8 cellular contexts compared by ENCODE assay signal in the genomic region with DNA sequence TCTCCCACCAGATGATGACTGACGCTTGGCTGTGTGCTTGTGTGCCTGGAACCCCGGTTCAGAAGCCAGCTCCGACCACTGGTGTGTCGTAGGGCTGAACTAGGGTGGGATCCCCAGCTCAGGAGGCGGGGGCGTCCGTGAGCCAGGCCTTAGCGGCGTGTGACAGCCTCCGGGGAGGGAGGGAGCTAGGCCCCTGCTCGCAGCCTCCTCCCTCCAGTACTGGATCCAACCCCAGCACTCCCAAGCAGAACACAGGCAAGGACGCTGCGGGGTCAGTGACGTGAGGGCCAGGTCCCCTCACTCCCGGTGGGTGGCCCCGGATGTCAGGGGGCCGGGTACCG. TPM values are rescaled to one million over a fixed set of nuclear protein-coding genes. Genes with fewer than 3 reads are reported as not detected.
DNase-seq lines count a peak whose midpoint lies in the region; ATAC-seq and TF ChIP-seq lines count a peak whose summit lies in the region.

No MANE protein-coding gene starts in this region.

- peak overlapping the region; percentile 88 for H3K14ac ChIP-seq in IMR-90 (replicated peaks; ENCODE audit: low read depth, low read length)

- peak overlapping the region; percentile 56 for H2BK5ac ChIP-seq in IMR-90 (ENCODE audit: low read depth, low read length, poor library complexity, severe bottlenecking)

- peak overlapping the region; percentile 55 for H2BK120ac ChIP-seq in IMR-90 (ENCODE audit: low read depth, low read length)

- peak overlapping the region; percentile 79 for H4K91ac ChIP-seq in IMR-90 (ENCODE audit: insufficient read depth, low read depth, low read length)

- TF ChIP-seq CTCF in IMR-90 (conservative IDR thresholded peaks at IDR 0.05; ENCODE audit: low read depth, low read length) (no peak), astrocyte of the cerebellum (IDR thresholded peaks at IDR 0.05; ENCODE audit: low read depth, low read length, missing control alignments) (no peak)

- intact Hi-C loops in Right ventricle myocardium inferior (cut with DNase I) (loop anchor here (2.0 kb wide), 1 partner anchor 32 kb away; the partner anchor contains the start of genes DESI1 and XRCC6), cardiac septum (cut with DNase I) (no loop called here), IMR-90 (cut with micrococcal nuclease) (no loop called here)

- ATAC-seq in Right ventricle myocardium inferior (peak; percentile 24), IMR-90 (ENCODE audit: low read depth) (peak; percentile 48)
- peak; percentile 20 for ATAC-seq in stimulated activated effector memory CD8-positive, alpha-beta T cell treated with anti-CD3 and anti-CD28 coated beads, Interleukin-12 subunit alpha, Interleukin-12 subunit beta, amount 100 ng/mL, for 72 hours

- H4K8ac ChIP-seq in IMR-90 (ENCODE audit: low read depth in 2 of 2, low read length in 2 of 2): peak overlapping the region in 1 of 2 experiments; percentile 77; a peak in 3 of 4 replicates

- peaks cover 4% of the 10 kb centered on the region for H3K4me1 ChIP-seq in IMR-90 (ENCODE audit: control insufficient read depth, insufficient read depth, low read length)

- H3K79me1 ChIP-seq in IMR-90 (ENCODE audit: low read depth in 1 of 2, low read length in 2 of 2): peaks cover 29 to 50% of the 10 kb centered on the region in 2 experiments

- no peaks in the 10 kb centered on the region for H3K9me3 ChIP-seq in IMR-90 (ENCODE audit: control insufficient read depth, insufficient read depth, low read length)

- no peak for TF ChIP-seq POLR2A in IMR-90 (IDR thresholded peaks at IDR 0.05; ENCODE audit: low read depth, low read length)

- dilution Hi-C loops in IMR-90 (cut with HindIII; ENCODE audit: low sequenced_read_pairs, unreplicated experiment): no loop called here

- peaks cover 17% of the 10 kb centered on the region for H3K36me3 Mint-ChIP-seq in stimulated activated effector memory CD8-positive, alpha-beta T cell treated with anti-CD3 and anti-CD28 coated beads, Interleukin-12 subunit alpha, Interleukin-12 subunit beta, amount 100 ng/mL, for 72 hours

- peak overlapping the region; percentile 7; the same call in 1 of the 2 replicates for H3K18ac ChIP-seq in IMR-90 (ENCODE audit: low read depth, low read length)

- H2AK9ac ChIP-seq in IMR-90 (replicated peaks; ENCODE audit: low read depth, low read length, poor library complexity): peak overlapping the region; percentile 97

- H4K5ac ChIP-seq in IMR-90 (ENCODE audit: low read depth, low read length): peak overlapping the region; percentile 13; the same call in 1 of the 2 replicates

- WGBS in IMR-90 (ENCODE audit: extremely low coverage in 2 of 2, insufficient read length in 1 of 2), 2 experiments: 0% methylated on average over 2 of the region's 18 CpGs; no CpG with 5 or more reads in 1 of the 2 experiments

- peak overlapping the region; percentile 94 for H2AK5ac ChIP-seq in IMR-90 (ENCODE audit: low read depth, low read length)

- peak overlapping the region; percentile 97 for H2AFZ ChIP-seq in IMR-90 (replicated peaks; ENCODE audit: low read length, poor library complexity)

- no peaks in the 10 kb centered on the region for H3K27me3 ChIP-seq in IMR-90 (ENCODE audit: control insufficient read depth, insufficient read depth, low read length)

- H3K4me3 ChIP-seq in IMR-90 (ENCODE audit: insufficient read depth, low read depth, low read length) (peak overlapping the region; percentile 76), astrocyte of the cerebellum (ENCODE audit: low read depth, low read length) (peak overlapping the region; percentile 88)

- in situ Hi-C loops in IMR-90 (cut with MboI; ENCODE audit: low sequenced_read_pairs): no loop called here
- in situ Hi-C loops in astrocyte of the cerebellum (cut with HindIII; ENCODE audit: low sequenced_read_pairs): no loop called here

- H3K9me3 Mint-ChIP-seq in stimulated activated effector memory CD8-positive, alpha-beta T cell treated with anti-CD3 and anti-CD28 coated beads, Interleukin-12 subunit alpha, Interleukin-12 subunit beta, amount 100 ng/mL, for 72 hours: no peaks in the 10 kb centered on the region

- no peaks in the 10 kb centered on the region for H4K20me1 ChIP-seq in IMR-90 (ENCODE audit: insufficient read depth, low read length)

- H3K27ac Mint-ChIP-seq in stimulated activated effector memory CD8-positive, alpha-beta T cell treated with anti-CD3 and anti-CD28 coated beads, Interleukin-12 subunit alpha, Interleukin-12 subunit beta, amount 100 ng/mL, for 72 hours: peak overlapping the region; percentile 88

- no peak for TF ChIP-seq RAD21 in IMR-90 (IDR thresholded peaks at IDR 0.05; ENCODE audit: low read length)

- POLR2A ChIA-PET in IMR-90 (lab: Charles Lee; ENCODE audit: unreplicated experiment): no interaction called here

- CTCF ChIA-PET in IMR-90 (lab: Yijun Ruan, JAX): interaction anchor here (1.6 to 1.9 kb wide), 2 partner anchors 8 to 45 kb away, joined by 5 to 10 read pairs; partner anchors contain the start of gene POLR3H

- DNase-seq in Right ventricle myocardium inferior (ENCODE audit: missing footprints) (no peak), cardiac septum (ENCODE audit: low spot score) (no peak), IMR-90 (no peak), astrocyte of the cerebellum (ENCODE audit: low read depth) (no peak), iPS-NIHi11 (ENCODE audit: low spot score) (peak; percentile 63), SHP77 (lab: John Stamatoyannopoulos, UW) (no peak), AML-193 (lab: John Stamatoyannopoulos, UW) (no peak)
- no peak for DNase-seq in stimulated activated effector memory CD8-positive, alpha-beta T cell treated with anti-CD3 and anti-CD28 coated beads, Interleukin-12 subunit alpha, Interleukin-12 subunit beta, amount 100 ng/mL, for 72 hours (ENCODE audit: low spot score in 2 of 2)

- H3K36me3 ChIP-seq in IMR-90 (ENCODE audit: control insufficient read depth, insufficient read depth, low read length): peaks cover 7% of the 10 kb centered on the region; the same call in 1 of the 2 replicates

- H3K4me2 ChIP-seq in IMR-90 (ENCODE audit: low read depth, low read length): peak overlapping the region; percentile 88

- peak overlapping the region; percentile 87 for H3K4me3 Mint-ChIP-seq in stimulated activated effector memory CD8-positive, alpha-beta T cell treated with anti-CD3 and anti-CD28 coated beads, Interleukin-12 subunit alpha, Interleukin-12 subunit beta, amount 100 ng/mL, for 72 hours

- H3K9ac ChIP-seq in IMR-90 (ENCODE audit: low read depth, low read length): peak overlapping the region; percentile 89

- peak overlapping the region; percentile 99 for H3K23ac ChIP-seq in IMR-90 (ENCODE audit: low read depth, low read length)

- peaks cover 4% of the 10 kb centered on the region; the same call in 1 of the 2 replicates for H3K9me1 ChIP-seq in IMR-90 (ENCODE audit: insufficient read depth, low read length)

- peak overlapping the region; percentile 73 for H3K27ac ChIP-seq in IMR-90 (ENCODE audit: insufficient read depth, low read length)

- peak overlapping the region; percentile 70 for H3K56ac ChIP-seq in IMR-90 (ENCODE audit: extremely low read depth, insufficient read depth, low read length)

- peak overlapping the region; percentile 98 for H3K4ac ChIP-seq in IMR-90 (ENCODE audit: low read depth, low read length)

- H2BK20ac ChIP-seq in IMR-90 (ENCODE audit: low read depth, low read length): no peak overlapping the region

- no TSS peak for BruUV-seq in IMR-90 (replicated peaks; lab: Mats Ljungman, UMichigan)

- H2BK15ac ChIP-seq in IMR-90 (ENCODE audit: low read depth, low read length): no peak overlapping the region

- H3K4me1 Mint-ChIP-seq in stimulated activated effector memory CD8-positive, alpha-beta T cell treated with anti-CD3 and anti-CD28 coated beads, Interleukin-12 subunit alpha, Interleukin-12 subunit beta, amount 100 ng/mL, for 72 hours: peaks cover 30% of the 10 kb centered on the region

TF ChIP-seq in IMR-90, 13 proteins besides CTCF, POLR2A, EP300 and RAD21 (continues in another document):
- TF ChIP-seq SMC3 (IDR thresholded peaks at IDR 0.05; ENCODE audit: low read depth, low read length) (no peak), MAZ (IDR thresholded peaks at IDR 0.05; ENCODE audit: borderline replicate concordance, low read depth, low read length) (no peak), NFE2L2 (IDR thresholded peaks at IDR 0.05; ENCODE audit: low read depth, low read length) (no peak), BHLHE40 (IDR thresholded peaks at IDR 0.05; ENCODE audit: low read depth, low read length) (no peak)

RNA-seq across cellular contexts. Expression of gene PMM1, which starts 0.4 kb away (rescaled TPM):
- total RNA-seq in Right ventricle myocardium inferior (16.2 TPM), cardiac septum (21.7 TPM), IMR-90 (2012; rRNA removed) (22.2 and 22.8 TPM in 2 replicates)
- polyA plus RNA-seq in IMR-90 (2012; rRNA removed): 92.8 and 103 TPM in 2 replicates
- polyA plus RNA-seq in IMR-90 (2012; cell fraction: cytosol; rRNA removed): 118 and 174 TPM in 2 replicates
- 167 and 222 TPM in 2 replicates for polyA plus RNA-seq in IMR-90 (2012; cell fraction: nucleus; rRNA removed; ENCODE audit: low replicate concordance)

RNA-seq across cellular contexts. Expression of gene CSDC2, which starts 28.4 kb away (rescaled TPM):
- total RNA-seq in Right ventricle myocardium inferior (265 TPM), cardiac septum (115 TPM), IMR-90 (2012; rRNA removed) (2.5 and 2.8 TPM in 2 replicates)
- polyA plus RNA-seq in IMR-90 (2012; rRNA removed): 23.1 and 26.3 TPM in 2 replicates
- polyA plus RNA-seq in IMR-90 (2012; cell fraction: cytosol; rRNA removed): 13.8 and 28.0 TPM in 2 replicates
- polyA plus RNA-seq in IMR-90 (2012; cell fraction: nucleus; rRNA removed; ENCODE audit: low replicate concordance): 55.2 and 128 TPM in 2 replicates

RNA-seq across cellular contexts. Expression of gene DESI1, which starts 31.6 kb away (rescaled TPM):
- total RNA-seq in Right ventricle myocardium inferior (41.6 TPM), cardiac septum (30.6 TPM), IMR-90 (2012; rRNA removed) (14.4 and 14.5 TPM in 2 replicates)
- 23.6 and 24.9 TPM in 2 replicates for polyA plus RNA-seq in IMR-90 (2012; rRNA removed)
- 10.3 and 13.7 TPM in 2 replicates for polyA plus RNA-seq in IMR-90 (2012; cell fraction: cytosol; rRNA removed)
- 31.5 and 46.9 TPM in 2 replicates for polyA plus RNA-seq in IMR-90 (2012; cell fraction: nucleus; rRNA removed; ENCODE audit: low replicate concordance)

RNA-seq across cellular contexts. Expression of gene XRCC6, which starts 31.9 kb away (rescaled TPM):
- total RNA-seq in Right ventricle myocardium inferior (172 TPM), cardiac septum (155 TPM), IMR-90 (2012; rRNA removed) (392 and 401 TPM in 2 replicates)
- polyA plus RNA-seq in IMR-90 (2012; rRNA removed): 173 and 202 TPM in 2 replicates
- 58.5 and 142 TPM in 2 replicates for polyA plus RNA-seq in IMR-90 (2012; cell fraction: cytosol; rRNA removed)
- 19.7 and 77.2 TPM in 2 replicates for polyA plus RNA-seq in IMR-90 (2012; cell fraction: nucleus; rRNA removed; ENCODE audit: low replicate concordance)

RNA-seq across cellular contexts. Expression of gene POLR3H, which starts 45.0 kb away (rescaled TPM):
- total RNA-seq in Right ventricle myocardium inferior: 20.1 TPM
- 18.6 TPM for total RNA-seq in cardiac septum
- 37.8 and 39.7 TPM in 2 replicates for total RNA-seq in IMR-90 (2012; rRNA removed)
- polyA plus RNA-seq in IMR-90 (2012; rRNA removed): 62.1 and 67.8 TPM in 2 replicates
- 47.0 and 48.8 TPM in 2 replicates for polyA plus RNA-seq in IMR-90 (2012; cell fraction: cytosol; rRNA removed)
- polyA plus RNA-seq in IMR-90 (2012; cell fraction: nucleus; rRNA removed; ENCODE audit: low replicate concordance): 34.7 and 48.2 TPM in 2 replicates

Comparison
In these comparisons a context has a peak if more than half of its experiments do, and no peak if none do; other contexts are left out.
1. RNA of gene CSDC2, which starts 28.4 kb away (total RNA-seq): 265 TPM in Right ventricle myocardium inferior (single experiment) and 115 TPM in cardiac septum (single experiment); 2.5 to 2.8 TPM in IMR-90; every median in the first group is over 10 times any median in the second.
2. Peak in every context shown above with its lines, with median percentiles within 50 percentile points of each other: ATAC-seq.